In the genomic region with DNA sequence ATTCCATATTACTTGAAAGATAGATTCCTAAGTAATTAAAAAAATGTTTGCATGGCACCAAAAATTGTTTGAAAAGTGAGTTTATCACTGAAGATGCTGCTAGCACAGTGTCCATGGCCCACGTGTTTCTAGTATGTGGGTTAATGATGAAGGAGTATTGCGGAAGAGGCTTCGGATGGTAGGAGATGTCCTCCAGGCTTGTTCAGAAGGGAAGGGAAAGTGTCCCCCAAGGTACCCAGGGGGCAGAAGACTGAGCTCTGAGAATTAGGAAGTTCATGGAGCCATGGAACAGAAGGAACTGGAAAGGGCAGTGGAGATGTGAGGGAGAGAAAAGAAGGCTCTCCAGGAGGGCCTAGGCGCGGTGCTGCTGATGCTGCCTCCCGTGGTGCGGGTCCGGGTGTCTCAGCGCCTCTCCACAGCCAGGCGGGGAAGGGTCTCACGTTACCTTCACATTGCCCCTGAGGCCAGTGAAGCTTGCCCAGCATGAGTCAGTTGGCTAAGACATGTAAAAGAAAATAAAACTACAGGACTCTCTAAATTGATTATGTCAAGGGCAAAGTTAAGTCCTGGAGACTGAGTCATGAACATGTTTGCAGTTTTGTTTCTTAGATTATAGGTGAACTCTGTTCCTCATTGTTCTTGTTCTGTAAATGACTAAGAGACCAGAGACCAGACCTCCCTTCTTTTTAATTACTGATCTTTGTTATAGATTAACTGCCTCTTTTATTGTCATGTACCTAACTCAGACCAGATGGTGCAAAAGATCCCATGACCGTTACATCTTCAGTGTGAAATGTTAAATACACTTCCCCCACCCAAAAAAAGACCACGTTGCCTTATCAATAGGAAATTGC, we compare ENCODE assay signal across 13 cellular contexts.
DNase-seq lines count a peak whose midpoint lies in the region; ATAC-seq and TF ChIP-seq lines count a peak whose summit lies in the region.
"Had no signal": no experiment of that assay in that cellular context is flagged by ENCODE, and none has a peak within 500 bp of the region (broad histone marks: within the 10 kb centered on the region; RNA-seq: fewer than 3 reads in every experiment).

No MANE protein-coding gene starts in this region.

- DNase-seq in BJ (ENCODE audit: low read depth) (peak; percentile 82), mammary epithelial cell (peak; percentile 75)
- no peak for DNase-seq in activated CD4-positive, alpha-beta T cell treated with anti-CD3 and anti-CD28 coated beads, Interleukin-2, amount 10 ng/mL, durations not matched to agents 7 days and 5 days
- no peak for DNase-seq in activated CD8-positive, alpha-beta T cell treated with anti-CD3 and anti-CD28 coated beads for 36 hours
- DNase-seq: activated T-cell treated with anti-CD3 and anti-CD28 coated beads, Interleukin-2, amount 50 U/mL, for 48 hours; CD4-positive, alpha-beta T cell; NCI-H446 treated with DMSO at 0.1 percent for 48 hours; posterior cingulate gyrus; T-helper 17 cell had no signal

- H3K36me3 ChIP-seq in BJ (ENCODE audit: control insufficient read depth, insufficient read depth, low read length): peaks cover 19% of the 10 kb centered on the region
- peaks cover 37% of the 10 kb centered on the region for H3K36me3 ChIP-seq in HUES64 (ENCODE audit: insufficient read depth, low read length)
- peaks cover 17% of the 10 kb centered on the region for H3K36me3 ChIP-seq in mammary epithelial cell (ENCODE audit: insufficient read depth, low read length)
- H3K36me3 ChIP-seq in mesodermal cell (ENCODE audit: control insufficient read depth, insufficient read depth, low read length): no peaks in the 10 kb centered on the region

- H3K9me3 Mint-ChIP-seq in activated CD4-positive, alpha-beta T cell treated with anti-CD3 and anti-CD28 coated beads, Interleukin-2, amount 10 ng/mL, durations not matched to agents 7 days and 5 days: no peaks in the 10 kb centered on the region
- no peaks in the 10 kb centered on the region for H3K9me3 Mint-ChIP-seq in activated CD8-positive, alpha-beta T cell treated with anti-CD3 and anti-CD28 coated beads for 36 hours
- H3K9me3 Mint-ChIP-seq: CD4-positive, alpha-beta T cell had no signal

- no peak overlapping the region for H3K4me2 ChIP-seq in mammary epithelial cell (ENCODE audit: insufficient read depth, low read depth, low read length)

- H3K4me3 ChIP-seq in BJ (ENCODE audit: low read depth, low read length): no peak overlapping the region
- H3K4me3 ChIP-seq in HUES64 (ENCODE audit: low read length): no peak overlapping the region
- H3K4me3 ChIP-seq in mammary epithelial cell (replicated peaks in 1 of 3; ENCODE audit: insufficient read depth in 1 of 3, low read depth in 2 of 3, low read length in 3 of 3): no peak overlapping the region
- H3K4me3 ChIP-seq in mesodermal cell (ENCODE audit: extremely low read depth, insufficient read depth, low read length, poor library complexity, severe bottlenecking): no peak overlapping the region

- POLR2A ChIA-PET in BJ (lab: Charles Lee): no interaction called here
- POLR2A ChIA-PET in activated CD4-positive, alpha-beta T cell treated with anti-CD3 and anti-CD28 coated beads, Interleukin-2, amount 10 ng/mL, durations not matched to agents 7 days and 5 days (lab: Charles Lee): no interaction called here
- POLR2A ChIA-PET in activated CD8-positive, alpha-beta T cell treated with anti-CD3 and anti-CD28 coated beads for 36 hours (lab: Charles Lee): no interaction called here

- no peak overlapping the region for H2AFZ ChIP-seq in mammary epithelial cell (ENCODE audit: low read depth, low read length)

- no peak for TF ChIP-seq CTCF in BJ (IDR thresholded peaks at IDR 0.05; ENCODE audit: insufficient read depth, low read depth, low read length)
- TF ChIP-seq CTCF in mammary epithelial cell (conservative IDR thresholded peaks at IDR 0.05 in 1 of 2, IDR thresholded peaks at IDR 0.05 in 1 of 2; ENCODE audit: extremely low read depth in 1 of 2, insufficient read depth in 1 of 2, low read depth in 1 of 2, low read length in 2 of 2): no peak
- no peak for TF ChIP-seq CTCF in activated CD8-positive, alpha-beta T cell treated with anti-CD3 and anti-CD28 coated beads for 36 hours (IDR thresholded peaks at IDR 0.05)

- H3K9me3 ChIP-seq in HUES64 (ENCODE audit: insufficient read depth, low read depth, low read length): no peaks in the 10 kb centered on the region
- no peaks in the 10 kb centered on the region for H3K9me3 ChIP-seq in mammary epithelial cell (replicated peaks; ENCODE audit: insufficient read depth, low read length)
- H3K9me3 ChIP-seq in mesodermal cell (ENCODE audit: control insufficient read depth, low read length): no peaks in the 10 kb centered on the region

- no peaks in the 10 kb centered on the region for H4K20me1 ChIP-seq in mammary epithelial cell (ENCODE audit: insufficient read depth, low read length)

- 79% methylated on average over 13 of the region's 13 CpGs for WGBS in HUES64
- 84% methylated on average over 13 of the region's 13 CpGs for WGBS in mammary epithelial cell (ENCODE audit: low coverage, missing lambda C conversion rate)
- 81 to 85% methylated on average over 9 to 10 of the region's 13 CpGs for WGBS in mesodermal cell (ENCODE audit: insufficient coverage in 2 of 2), 2 experiments

- peaks cover 7% of the 10 kb centered on the region for H3K4me1 Mint-ChIP-seq in activated CD4-positive, alpha-beta T cell treated with anti-CD3 and anti-CD28 coated beads, Interleukin-2, amount 10 ng/mL, durations not matched to agents 7 days and 5 days
- H3K4me1 Mint-ChIP-seq in activated CD8-positive, alpha-beta T cell treated with anti-CD3 and anti-CD28 coated beads for 36 hours (ENCODE audit: low read depth): peaks cover 6% of the 10 kb centered on the region

- H3K9ac ChIP-seq in HUES64 (ENCODE audit: low read depth, low read length) (0 out of 2 replicates have a peak overlapping the region, but pooled peaks have one; percentile 8), mammary epithelial cell (ENCODE audit: insufficient read depth, low read length) (no peak overlapping the region)

- H3K4me3 Mint-ChIP-seq in activated CD4-positive, alpha-beta T cell treated with anti-CD3 and anti-CD28 coated beads, Interleukin-2, amount 10 ng/mL, durations not matched to agents 7 days and 5 days: no peak overlapping the region
- no peak overlapping the region for H3K4me3 Mint-ChIP-seq in activated CD8-positive, alpha-beta T cell treated with anti-CD3 and anti-CD28 coated beads for 36 hours
- H3K4me3 Mint-ChIP-seq: CD4-positive, alpha-beta T cell; T-helper 17 cell had no signal

- ATAC-seq in GM18511 (IDR thresholded peaks at IDR 0.05; ENCODE audit: unreplicated experiment) (no peak), HG02759 (IDR thresholded peaks at IDR 0.05; ENCODE audit: unreplicated experiment) (no peak)
- no peak for ATAC-seq in activated CD8-positive, alpha-beta T cell treated with anti-CD3 and anti-CD28 coated beads for 36 hours
- ATAC-seq: T-helper 17 cell had no signal

- intact Hi-C loops in mammary epithelial cell (cut with micrococcal nuclease): no loop called here
- intact Hi-C loops in activated CD8-positive, alpha-beta T cell treated with anti-CD3 and anti-CD28 coated beads for 36 hours (cut with micrococcal nuclease): no loop called here

- CTCF ChIA-PET in BJ (lab: Yijun Ruan, JAX) (interaction anchor here (1.6 kb wide), 1 partner anchor 188 kb away, joined by 5 read pairs; no protein-coding TSS in a partner anchor), mammary epithelial cell (lab: Charles Lee; ENCODE audit: low non-redundant PET) (no interaction called here)
- CTCF ChIA-PET in activated CD4-positive, alpha-beta T cell treated with anti-CD3 and anti-CD28 coated beads, Interleukin-2, amount 10 ng/mL, durations not matched to agents 7 days and 5 days (lab: Charles Lee): no interaction called here
- CTCF ChIA-PET in activated CD8-positive, alpha-beta T cell treated with anti-CD3 and anti-CD28 coated beads for 36 hours (lab: Charles Lee): interaction anchor here (1.7 kb wide), 1 partner anchor 13 kb away, joined by 4 read pairs; no protein-coding TSS in a partner anchor

- H3K27ac Mint-ChIP-seq in activated CD4-positive, alpha-beta T cell treated with anti-CD3 and anti-CD28 coated beads, Interleukin-2, amount 10 ng/mL, durations not matched to agents 7 days and 5 days: no peak overlapping the region
- no peak overlapping the region for H3K27ac Mint-ChIP-seq in activated CD8-positive, alpha-beta T cell treated with anti-CD3 and anti-CD28 coated beads for 36 hours
- H3K27ac Mint-ChIP-seq: CD4-positive, alpha-beta T cell; T-helper 17 cell had no signal

- in situ Hi-C loops in mammary epithelial cell (cut with MboI; ENCODE audit: low sequenced_read_pairs in 2 of 2): no loop called here

- H3K27ac ChIP-seq in HUES64 (ENCODE audit: low read depth, low read length): peak overlapping the region; percentile 72; the same call in 1 of the 2 replicates
- no peak overlapping the region for H3K27ac ChIP-seq in mammary epithelial cell (ENCODE audit: insufficient read depth, low read depth, low read length)
- peak overlapping the region; percentile 41 for H3K27ac ChIP-seq in mesodermal cell (ENCODE audit: low read depth, low read length, severe bottlenecking)

- no peaks in the 10 kb centered on the region for H3K79me2 ChIP-seq in mammary epithelial cell (ENCODE audit: insufficient read depth, low read length)

- no peaks in the 10 kb centered on the region for H3K36me3 Mint-ChIP-seq in activated CD4-positive, alpha-beta T cell treated with anti-CD3 and anti-CD28 coated beads, Interleukin-2, amount 10 ng/mL, durations not matched to agents 7 days and 5 days (ENCODE audit: low read depth)
- H3K36me3 Mint-ChIP-seq in activated CD8-positive, alpha-beta T cell treated with anti-CD3 and anti-CD28 coated beads for 36 hours (ENCODE audit: low read depth): no peaks in the 10 kb centered on the region

- no peaks in the 10 kb centered on the region for H3K27me3 ChIP-seq in BJ (ENCODE audit: control insufficient read depth, insufficient read depth, low read length)
- no peaks in the 10 kb centered on the region for H3K27me3 ChIP-seq in HUES64 (ENCODE audit: insufficient read depth, low read length)
- H3K27me3 ChIP-seq in mammary epithelial cell (ENCODE audit: insufficient read depth, low read length): no peaks in the 10 kb centered on the region

- BruUV-seq in mammary epithelial cell (replicated peaks; lab: Mats Ljungman, UMichigan): no TSS peak

- dilution Hi-C loops in mammary epithelial cell (cut with HindIII; ENCODE audit: low sequenced_read_pairs): no loop called here

- H3K4me1 ChIP-seq in HUES64 (ENCODE audit: insufficient read depth, low read length): peaks cover 50% of the 10 kb centered on the region
- H3K4me1 ChIP-seq in mammary epithelial cell (ENCODE audit: insufficient read depth, low read length): peaks cover 41% of the 10 kb centered on the region
- peaks cover 57% of the 10 kb centered on the region for H3K4me1 ChIP-seq in mesodermal cell (ENCODE audit: control insufficient read depth, insufficient read depth, low read length, poor library complexity, severe bottlenecking)

- H3K27me3 Mint-ChIP-seq in activated CD4-positive, alpha-beta T cell treated with anti-CD3 and anti-CD28 coated beads, Interleukin-2, amount 10 ng/mL, durations not matched to agents 7 days and 5 days: peaks cover 2% of the 10 kb centered on the region
- no peaks in the 10 kb centered on the region for H3K27me3 Mint-ChIP-seq in activated CD8-positive, alpha-beta T cell treated with anti-CD3 and anti-CD28 coated beads for 36 hours

Comparison
In these comparisons a context has a peak if more than half of its experiments do, and no peak if none do; other contexts are left out.
1. DNase-seq: peak in BJ (single experiment) and mammary epithelial cell (single experiment); none in activated CD4-positive, alpha-beta T cell treated with anti-CD3 and anti-CD28 coated beads, Interleukin-2, amount 10 ng/mL, durations not matched to agents 7 days and 5 days (single experiment) and activated CD8-positive, alpha-beta T cell treated with anti-CD3 and anti-CD28 coated beads for 36 hours (single experiment).
2. CTCF ChIA-PET loops: an anchor here in BJ (1.6 kb wide) and activated CD8-positive, alpha-beta T cell treated with anti-CD3 and anti-CD28 coated beads for 36 hours (1.7 kb wide); none called in mammary epithelial cell and activated CD4-positive, alpha-beta T cell treated with anti-CD3 and anti-CD28 coated beads, Interleukin-2, amount 10 ng/mL, durations not matched to agents 7 days and 5 days.